2 cellular contexts compared by ENCODE assay signal in genomic region chr17:46136820-46137219, GRCh38.
TF ChIP-seq lines count a peak whose summit lies in the region.

No MANE protein-coding gene starts in this region.

TF ChIP-seq in GM23338, 12 proteins besides CTCF, POLR2A, EP300 and RAD21 (continued from another document):
- TF ChIP-seq NANOG (IDR thresholded peaks at IDR 0.05; ENCODE audit: borderline replicate concordance) (no peak), CREB1 (CRISPR knock-in tag; IDR thresholded peaks at IDR 0.05; ENCODE audit: low read depth) (no peak), ZNF331 (CRISPR knock-in tag; IDR thresholded peaks at IDR 0.05; ENCODE audit: low read depth) (no peak), EZH2 (IDR thresholded peaks at IDR 0.05; ENCODE audit: low read depth, unreplicated experiment) (no peak), ETS1 (IDR thresholded peaks at IDR 0.05) (no peak), ZNF114 (CRISPR knock-in tag; IDR thresholded peaks at IDR 0.05) (no peak), EZH2phosphoT487 (IDR thresholded peaks at IDR 0.05; ENCODE audit: unreplicated experiment) (no peak), JUNB (IDR thresholded peaks at IDR 0.05; ENCODE audit: unreplicated experiment) (no peak), ZNF462 (CRISPR knock-in tag; IDR thresholded peaks at IDR 0.05) (no peak), STAT1 (IDR thresholded peaks at IDR 0.05; ENCODE audit: unreplicated experiment) (no peak)
- TF ChIP-seq, protein P1, sequence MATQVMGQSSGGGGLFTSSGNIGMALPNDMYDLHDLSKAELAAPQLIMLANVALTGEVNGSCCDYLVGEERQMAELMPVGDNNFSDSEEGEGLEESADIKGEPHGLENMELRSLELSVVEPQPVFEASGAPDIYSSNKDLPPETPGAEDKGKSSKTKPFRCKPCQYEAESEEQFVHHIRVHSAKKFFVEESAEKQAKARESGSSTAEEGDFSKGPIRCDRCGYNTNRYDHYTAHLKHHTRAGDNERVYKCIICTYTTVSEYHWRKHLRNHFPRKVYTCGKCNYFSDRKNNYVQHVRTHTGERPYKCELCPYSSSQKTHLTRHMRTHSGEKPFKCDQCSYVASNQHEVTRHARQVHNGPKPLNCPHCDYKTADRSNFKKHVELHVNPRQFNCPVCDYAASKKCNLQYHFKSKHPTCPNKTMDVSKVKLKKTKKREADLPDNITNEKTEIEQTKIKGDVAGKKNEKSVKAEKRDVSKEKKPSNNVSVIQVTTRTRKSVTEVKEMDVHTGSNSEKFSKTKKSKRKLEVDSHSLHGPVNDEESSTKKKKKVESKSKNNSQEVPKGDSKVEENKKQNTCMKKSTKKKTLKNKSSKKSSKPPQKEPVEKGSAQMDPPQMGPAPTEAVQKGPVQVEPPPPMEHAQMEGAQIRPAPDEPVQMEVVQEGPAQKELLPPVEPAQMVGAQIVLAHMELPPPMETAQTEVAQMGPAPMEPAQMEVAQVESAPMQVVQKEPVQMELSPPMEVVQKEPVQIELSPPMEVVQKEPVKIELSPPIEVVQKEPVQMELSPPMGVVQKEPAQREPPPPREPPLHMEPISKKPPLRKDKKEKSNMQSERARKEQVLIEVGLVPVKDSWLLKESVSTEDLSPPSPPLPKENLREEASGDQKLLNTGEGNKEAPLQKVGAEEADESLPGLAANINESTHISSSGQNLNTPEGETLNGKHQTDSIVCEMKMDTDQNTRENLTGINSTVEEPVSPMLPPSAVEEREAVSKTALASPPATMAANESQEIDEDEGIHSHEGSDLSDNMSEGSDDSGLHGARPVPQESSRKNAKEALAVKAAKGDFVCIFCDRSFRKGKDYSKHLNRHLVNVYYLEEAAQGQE (IDR thresholded peaks at IDR 0.05; ENCODE audit: unreplicated experiment): no peak

TF ChIP-seq in GM12878, 131 proteins besides CTCF, POLR2A, EP300 and RAD21 (continued from another document):
- TF ChIP-seq HCFC1 (IDR thresholded peaks at IDR 0.05; ENCODE audit: low read length) (no peak), CBX5 (IDR thresholded peaks at IDR 0.05; ENCODE audit: low read depth) (no peak), BCLAF1 (IDR thresholded peaks at IDR 0.05) (no peak), SMAD5 (IDR thresholded peaks at IDR 0.05; ENCODE audit: low read depth) (no peak), RCOR1 (conservative IDR thresholded peaks at IDR 0.05; ENCODE audit: low read depth, low read length) (no peak), EED (IDR thresholded peaks at IDR 0.05; ENCODE audit: low read depth) (no peak), STAT3 (IDR thresholded peaks at IDR 0.05; ENCODE audit: low read depth, low read length) (no peak), ZSCAN29 (IDR thresholded peaks at IDR 0.05) (no peak), NR2C2 (IDR thresholded peaks at IDR 0.05; ENCODE audit: borderline replicate concordance, control insufficient read depth, insufficient read length, low read depth) (no peak), E2F8 (IDR thresholded peaks at IDR 0.05; ENCODE audit: low read depth, partially characterized antibody) (no peak), TCF12 (IDR thresholded peaks at IDR 0.05; ENCODE audit: low read depth, low read length) (no peak), ZNF207 (IDR thresholded peaks at IDR 0.05; ENCODE audit: borderline replicate concordance) (no peak), MYC (IDR thresholded peaks at IDR 0.05; ENCODE audit: insufficient read depth, insufficient read length, insufficient replicate concordance, low read length, severe bottlenecking) (no peak), ZBTB33 (IDR thresholded peaks at IDR 0.05) (no peak), SREBF2 (IDR thresholded peaks at IDR 0.05; ENCODE audit: low read length) (no peak)
- TF ChIP-seq, protein P2, sequence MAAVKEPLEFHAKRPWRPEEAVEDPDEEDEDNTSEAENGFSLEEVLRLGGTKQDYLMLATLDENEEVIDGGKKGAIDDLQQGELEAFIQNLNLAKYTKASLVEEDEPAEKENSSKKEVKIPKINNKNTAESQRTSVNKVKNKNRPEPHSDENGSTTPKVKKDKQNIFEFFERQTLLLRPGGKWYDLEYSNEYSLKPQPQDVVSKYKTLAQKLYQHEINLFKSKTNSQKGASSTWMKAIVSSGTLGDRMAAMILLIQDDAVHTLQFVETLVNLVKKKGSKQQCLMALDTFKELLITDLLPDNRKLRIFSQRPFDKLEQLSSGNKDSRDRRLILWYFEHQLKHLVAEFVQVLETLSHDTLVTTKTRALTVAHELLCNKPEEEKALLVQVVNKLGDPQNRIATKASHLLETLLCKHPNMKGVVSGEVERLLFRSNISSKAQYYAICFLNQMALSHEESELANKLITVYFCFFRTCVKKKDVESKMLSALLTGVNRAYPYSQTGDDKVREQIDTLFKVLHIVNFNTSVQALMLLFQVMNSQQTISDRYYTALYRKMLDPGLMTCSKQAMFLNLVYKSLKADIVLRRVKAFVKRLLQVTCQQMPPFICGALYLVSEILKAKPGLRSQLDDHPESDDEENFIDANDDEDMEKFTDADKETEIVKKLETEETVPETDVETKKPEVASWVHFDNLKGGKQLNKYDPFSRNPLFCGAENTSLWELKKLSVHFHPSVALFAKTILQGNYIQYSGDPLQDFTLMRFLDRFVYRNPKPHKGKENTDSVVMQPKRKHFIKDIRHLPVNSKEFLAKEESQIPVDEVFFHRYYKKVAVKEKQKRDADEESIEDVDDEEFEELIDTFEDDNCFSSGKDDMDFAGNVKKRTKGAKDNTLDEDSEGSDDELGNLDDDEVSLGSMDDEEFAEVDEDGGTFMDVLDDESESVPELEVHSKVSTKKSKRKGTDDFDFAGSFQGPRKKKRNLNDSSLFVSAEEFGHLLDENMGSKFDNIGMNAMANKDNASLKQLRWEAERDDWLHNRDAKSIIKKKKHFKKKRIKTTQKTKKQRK (IDR thresholded peaks at IDR 0.05; ENCODE audit: low read depth, low read length): no peak
TF ChIP-seq in GM12878: peak in this region for 0.
